Comparison of ENCODE assay signal across 8 cellular contexts in genomic region chr7:92133737-92134270, GRCh38. TPM values are rescaled to one million over a fixed set of nuclear protein-coding genes. Genes with fewer than 3 reads are reported as not detected.
A peak's percentile ranks its signal among the peaks of the same experiment; 100 is the strongest.
DNase-seq lines count a peak whose midpoint lies in the region; ATAC-seq, FAIRE-seq and TF ChIP-seq lines count a peak whose summit lies in the region.

No MANE protein-coding gene starts in this region.

- H3K4me1 ChIP-seq in right atrium auricular region = peaks cover 0 to 25% of the 10 kb centered on the region in 2 donors
- H3K4me1 ChIP-seq in psoas muscle = no peaks in the 10 kb centered on the region

- ATAC-seq in psoas muscle = peak; percentile 54 to 68 (median 62)

- WGBS in psoas muscle, 3 donors = 0 to 1% (median 0%) methylated on average over 38 to 42 of the region's 42 CpGs

- H3K36me3 ChIP-seq in right atrium auricular region (peaks cover 4% of the 10 kb centered on the region), psoas muscle (ENCODE audit: insufficient read depth in 1 of 2, low read depth in 1 of 2) (peaks cover 0 to 7% of the 10 kb centered on the region in 2 donors)

- peak overlapping the region; percentile 79 to 99 for H3K4me3 ChIP-seq in right atrium auricular region
- H3K4me3 ChIP-seq in psoas muscle = peak overlapping the region; percentile 95

- TF ChIP-seq CTCF in LNCAP (IDR thresholded peaks at IDR 0.05) (peak; percentile 94), right atrium auricular region (IDR thresholded peaks at IDR 0.05) (peak; percentile 85 to 93), psoas muscle (IDR thresholded peaks at IDR 0.05) (peak; percentile 62)

- no peak; the same call in 1 of the 2 replicates for TF ChIP-seq POLR2A in H54 (IDR thresholded peaks at IDR 0.05; ENCODE audit: low read depth, low read length)

- intact Hi-C loops in psoas muscle (cut with DNase I) = no loop called here

- H3K27ac ChIP-seq in right atrium auricular region (peak overlapping the region; percentile 95 to 97), psoas muscle (peak overlapping the region; percentile 84)

- DNase-seq in ELR (ENCODE audit: low read depth) (peak; percentile 60), H54 (ENCODE audit: insufficient read length, low spot score) (peak; percentile 59), SW 1271 (lab: John Stamatoyannopoulos, UW) (peak; percentile 51 to 68), amniotic epithelial cell (ENCODE audit: low read depth) (peak; percentile 35), right atrium auricular region (ENCODE audit: low spot score) (peak; percentile 77), psoas muscle (peak; percentile 74 to 80), urothelium cell line (ENCODE audit: low spot score) (peak; percentile 76)

- H3K9me3 ChIP-seq in right atrium auricular region (no peaks in the 10 kb centered on the region), psoas muscle (no peaks in the 10 kb centered on the region)

- H3K27me3 ChIP-seq in right atrium auricular region (no peaks in the 10 kb centered on the region), psoas muscle (ENCODE audit: insufficient read depth in 3 of 3, low read length in 2 of 3) (no peaks in the 10 kb centered on the region)

- FAIRE-seq in H54 (lab: Jason Lieb, UNC) (no peak), urothelium cell line (lab: Jason Lieb, UNC) (peak; percentile 78)

RNA-seq across cellular contexts. Expression of gene CYP51A1, which starts 0.5 kb away (rescaled TPM):
- 10 to 100 TPM; 23.0 to 31.2 TPM for total RNA-seq in right atrium auricular region
- total RNA-seq in psoas muscle = 10 to 100 TPM in 2 of 4 donors, 1 to 10 TPM in 2; 7.9 to 23.9 (median 12.7) TPM
- polyA plus RNA-seq in psoas muscle = 1 to 10 TPM; 4.2 to 4.9 (median 4.4) TPM

RNA-seq across cellular contexts. Expression of gene LRRD1, which starts 45.1 kb away (rescaled TPM):
- total RNA-seq in right atrium auricular region = under 1 TPM in 1 of 2 donors, not detected in 1; 0.30 TPM
- total RNA-seq in psoas muscle = not detected
- under 1 TPM in 1 of 3 donors, not detected in 2; 0.08 TPM for polyA plus RNA-seq in psoas muscle

Comparison
In these comparisons a context has a peak if more than half of its experiments do, and no peak if none do; other contexts are left out.
1. Peak in every context shown above with its lines: DNase-seq, ATAC-seq, H3K4me3 ChIP-seq and H3K27ac ChIP-seq.